In the genomic region with DNA sequence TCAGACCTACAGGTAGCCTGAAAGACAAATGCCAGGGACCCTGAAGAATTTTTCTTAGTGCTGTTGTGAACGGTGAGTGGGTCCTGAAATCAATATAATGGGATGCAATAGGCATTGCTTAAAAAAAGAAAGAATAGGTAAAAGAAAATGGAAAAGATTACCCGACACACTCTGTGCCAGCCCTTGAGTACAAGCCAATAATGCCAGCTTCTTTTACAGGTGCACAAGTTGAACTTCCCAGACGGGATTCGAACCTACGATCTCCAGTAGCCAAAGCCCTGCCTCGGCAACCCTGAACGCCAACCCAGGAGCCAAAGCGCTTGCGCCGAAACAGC, we compare ENCODE assay signal across 9 cellular contexts. TPM values are rescaled to one million over a fixed set of nuclear protein-coding genes. Genes with fewer than 3 reads are reported as not detected.
DNase-seq lines count a peak whose midpoint lies in the region; ATAC-seq, FAIRE-seq and TF ChIP-seq lines count a peak whose summit lies in the region.
"Had no signal": no experiment of that assay in that cellular context is flagged by ENCODE, and none has a peak within 500 bp of the region (broad histone marks: within the 10 kb centered on the region; RNA-seq: fewer than 3 reads in every experiment).

No MANE protein-coding gene starts in this region.

- H3K4me1 ChIP-seq in keratinocyte (ENCODE audit: control insufficient read depth, extremely low read depth, insufficient read depth, low read length) (no peaks in the 10 kb centered on the region), suprapubic skin (peaks cover 6% of the 10 kb centered on the region)

- dilution Hi-C loops in keratinocyte (cut with MboI; ENCODE audit: extremely low pct_ligation_motif_present, low sequenced_read_pairs): no loop called here

- H3K36me3 Mint-ChIP-seq in activated T-cell treated with anti-CD3 and anti-CD28 coated beads, Interleukin-2, amount 50 U/mL, for 4 hours (ENCODE audit: insufficient read depth): no peaks in the 10 kb centered on the region
- no peaks in the 10 kb centered on the region for H3K36me3 Mint-ChIP-seq in activated T-helper 17 cell treated with anti-CD3 and anti-CD28 coated beads, Interleukin-2, amount 50 U/mL, for 72 hours (ENCODE audit: low read depth)

- peak overlapping the region; percentile 93 for H3K4me3 Mint-ChIP-seq in activated T-cell treated with anti-CD3 and anti-CD28 coated beads, Interleukin-2, amount 50 U/mL, for 4 hours
- H3K4me3 Mint-ChIP-seq in activated T-helper 17 cell treated with anti-CD3 and anti-CD28 coated beads, Interleukin-2, amount 50 U/mL, for 72 hours: peak overlapping the region; percentile 88

- H3K36me3 ChIP-seq in keratinocyte (ENCODE audit: control insufficient read depth in 2 of 2, extremely low read depth in 1 of 2, insufficient read depth in 2 of 2, low read length in 2 of 2) (no peaks in the 10 kb centered on the region), suprapubic skin (no peaks in the 10 kb centered on the region)

- TF ChIP-seq CTCF in keratinocyte (optimal IDR thresholded peaks at IDR 0.05 in 1 of 3, IDR thresholded peaks at IDR 0.05 in 1 of 3, conservative IDR thresholded peaks at IDR 0.05 in 1 of 3; ENCODE audit: extremely low read depth in 1 of 3, insufficient read depth in 2 of 3, low read length in 3 of 3): no peak
- TF ChIP-seq CTCF in suprapubic skin (IDR thresholded peaks at IDR 0.05): no peak

- no peaks in the 10 kb centered on the region for H3K9me3 Mint-ChIP-seq in activated T-cell treated with anti-CD3 and anti-CD28 coated beads, Interleukin-2, amount 50 U/mL, for 4 hours
- H3K9me3 Mint-ChIP-seq in activated T-helper 17 cell treated with anti-CD3 and anti-CD28 coated beads, Interleukin-2, amount 50 U/mL, for 72 hours: no peaks in the 10 kb centered on the region

- peak; percentile 20 for FAIRE-seq in keratinocyte (lab: Jason Lieb, UNC)

- no peaks in the 10 kb centered on the region for H4K20me1 ChIP-seq in keratinocyte (ENCODE audit: control insufficient read depth, extremely low read depth, insufficient read depth, low read length)

- H3K4me3 ChIP-seq in keratinocyte (ENCODE audit: control insufficient read depth in 2 of 3, extremely low read depth in 1 of 3, insufficient read depth in 2 of 3, low read depth in 1 of 3, low read length in 3 of 3) (peak overlapping the region in 2 of 3 experiments; percentile 3 to 8), suprapubic skin (peak overlapping the region; percentile 57)

- WGBS in suprapubic skin: 46% methylated on average over 10 of the region's 10 CpGs

- H2AFZ ChIP-seq in keratinocyte (ENCODE audit: control insufficient read depth, low read length): peak overlapping the region; percentile 20

- no peaks in the 10 kb centered on the region for H3K27me3 Mint-ChIP-seq in activated T-cell treated with anti-CD3 and anti-CD28 coated beads, Interleukin-2, amount 50 U/mL, for 4 hours (ENCODE audit: low read depth)
- no peaks in the 10 kb centered on the region for H3K27me3 Mint-ChIP-seq in activated T-helper 17 cell treated with anti-CD3 and anti-CD28 coated beads, Interleukin-2, amount 50 U/mL, for 72 hours

- H3K27me3 ChIP-seq in keratinocyte (ENCODE audit: control insufficient read depth, extremely low read depth, insufficient read depth, low read length): no peaks in the 10 kb centered on the region
- H3K27me3 ChIP-seq in suprapubic skin: no peaks in the 10 kb centered on the region

- H3K4me2 ChIP-seq in keratinocyte (ENCODE audit: control insufficient read depth, extremely low read depth, insufficient read depth, low read depth, low read length): peak overlapping the region; percentile 49

- peak overlapping the region; percentile 93 for H3K27ac Mint-ChIP-seq in activated T-helper 17 cell treated with anti-CD3 and anti-CD28 coated beads, Interleukin-2, amount 50 U/mL, for 72 hours

- H3K9me1 ChIP-seq in keratinocyte (ENCODE audit: control insufficient read depth, extremely low read depth, insufficient read depth, low read length): no peaks in the 10 kb centered on the region

- no peak overlapping the region for H3K9ac ChIP-seq in keratinocyte (ENCODE audit: control insufficient read depth, extremely low read depth, insufficient read depth, low read length)

- DNase-seq in activated T-cell treated with anti-CD3 and anti-CD28 coated beads, Interleukin-2, amount 50 U/mL, for 4 hours: no peak
- DNase-seq in activated T-cell treated with anti-CD3 and anti-CD28 coated beads for 4 hours (no peak), keratinocyte (ENCODE audit: low read depth, low spot score) (no peak), suprapubic skin (ENCODE audit: low spot score in 2 of 2) (no peak), HuH-7 (ENCODE audit: low spot score) (no peak)

- peaks cover 15% of the 10 kb centered on the region for H3K4me1 Mint-ChIP-seq in activated T-cell treated with anti-CD3 and anti-CD28 coated beads, Interleukin-2, amount 50 U/mL, for 4 hours (ENCODE audit: low read depth)
- peaks cover 4% of the 10 kb centered on the region for H3K4me1 Mint-ChIP-seq in activated T-helper 17 cell treated with anti-CD3 and anti-CD28 coated beads, Interleukin-2, amount 50 U/mL, for 72 hours

- H3K27ac ChIP-seq in keratinocyte (ENCODE audit: control insufficient read depth, insufficient read depth, low read length) (no peak overlapping the region), suprapubic skin (no peak overlapping the region)

- no peaks in the 10 kb centered on the region for H3K79me2 ChIP-seq in keratinocyte (ENCODE audit: control insufficient read depth, insufficient read depth, low read length)

- no peak for TF ChIP-seq POLR2A in suprapubic skin (IDR thresholded peaks at IDR 0.05)

- no peak for ATAC-seq in activated T-cell treated with anti-CD3 and anti-CD28 coated beads, Interleukin-2, amount 50 U/mL, for 4 hours
- no peak for ATAC-seq in activated T-helper 17 cell treated with anti-CD3 and anti-CD28 coated beads, Interleukin-2, amount 50 U/mL, for 72 hours (replicated peaks)
- ATAC-seq in GM21737 (IDR thresholded peaks at IDR 0.05; ENCODE audit: unreplicated experiment): no peak
- no peak for ATAC-seq in HG03520 (IDR thresholded peaks at IDR 0.05; ENCODE audit: unreplicated experiment)

- H3K9me3 ChIP-seq in keratinocyte (ENCODE audit: control insufficient read depth, low read depth, low read length) (no peaks in the 10 kb centered on the region), suprapubic skin (no peaks in the 10 kb centered on the region)

- no peak for TF ChIP-seq EP300 in suprapubic skin (IDR thresholded peaks at IDR 0.05)

RNA-seq across cellular contexts. Expression of gene GLOD5, which starts 24.7 kb away (rescaled TPM):
- total RNA-seq in activated T-cell treated with anti-CD3 and anti-CD28 coated beads, Interleukin-2, amount 50 U/mL, for 4 hours: not detected
- not detected for total RNA-seq in activated T-helper 17 cell treated with anti-CD3 and anti-CD28 coated beads, Interleukin-2, amount 50 U/mL, for 72 hours
- polyA plus RNA-seq in keratinocyte: not detected in 3 replicates
- polyA plus RNA-seq in keratinocyte (2011; ENCODE audit: low read depth): not detected
- polyA plus RNA-seq in keratinocyte (2011; cell fraction: cytosol; rRNA removed): not detected in 2 replicates
- polyA plus RNA-seq in keratinocyte (2011; cell fraction: nucleus; rRNA removed): not detected in 2 replicates
- polyA plus RNA-seq in keratinocyte (2012; ENCODE audit: low replicate concordance): not detected in 2 replicates
- polyA minus RNA-seq in keratinocyte: not detected in 3 replicates
- not detected for polyA minus RNA-seq in keratinocyte (2011; cell fraction: cytosol; rRNA and poly(A)+ RNA removed)
- not detected in 2 replicates for polyA minus RNA-seq in keratinocyte (2011; cell fraction: nucleus; rRNA and poly(A)+ RNA removed)
- total RNA-seq in suprapubic skin: not detected
- total RNA-seq: sciatic nerve had no signal

RNA-seq across cellular contexts. Expression of gene SUV39H1, which starts 40.3 kb away (rescaled TPM):
- total RNA-seq in activated T-cell treated with anti-CD3 and anti-CD28 coated beads, Interleukin-2, amount 50 U/mL, for 4 hours: 10 to 100 TPM; 21.2 to 25.5 (median 23.2) TPM
- total RNA-seq in activated T-helper 17 cell treated with anti-CD3 and anti-CD28 coated beads, Interleukin-2, amount 50 U/mL, for 72 hours: 10 to 100 TPM; 24.2 to 30.5 TPM
- polyA plus RNA-seq in keratinocyte: 3.1 to 9.4 TPM (median 4.9 TPM) in 3 replicates
- 0.60 TPM for polyA plus RNA-seq in keratinocyte (2011; ENCODE audit: low read depth)
- polyA plus RNA-seq in keratinocyte (2011; cell fraction: cytosol; rRNA removed): 2.6 and 4.6 TPM in 2 replicates
- polyA plus RNA-seq in keratinocyte (2011; cell fraction: nucleus; rRNA removed): 6.5 and 8.2 TPM in 2 replicates
- polyA plus RNA-seq in keratinocyte (2012; ENCODE audit: low replicate concordance): 1.7 and 8.4 TPM in 2 replicates
- polyA minus RNA-seq in keratinocyte: 4.8 to 12.8 TPM (median 6.7 TPM) in 3 replicates
- 5.4 TPM for polyA minus RNA-seq in keratinocyte (2011; cell fraction: cytosol; rRNA and poly(A)+ RNA removed)
- 4.4 and 4.8 TPM in 2 replicates for polyA minus RNA-seq in keratinocyte (2011; cell fraction: nucleus; rRNA and poly(A)+ RNA removed)
- total RNA-seq in suprapubic skin: 10 to 100 TPM in 1 of 4 donors, 1 to 10 TPM in 3; 5.9 to 15.1 (median 8.7) TPM

RNA-seq across cellular contexts. Expression of gene GATA1, which starts 49.5 kb away (rescaled TPM):
- under 1 TPM; 0.27 to 0.40 (median 0.33) TPM for total RNA-seq in activated T-cell treated with anti-CD3 and anti-CD28 coated beads, Interleukin-2, amount 50 U/mL, for 4 hours
- not detected for total RNA-seq in activated T-helper 17 cell treated with anti-CD3 and anti-CD28 coated beads, Interleukin-2, amount 50 U/mL, for 72 hours
- not detected in 3 replicates for polyA plus RNA-seq in keratinocyte
- not detected for polyA plus RNA-seq in keratinocyte (2011; ENCODE audit: low read depth)
- polyA plus RNA-seq in keratinocyte (2011; cell fraction: cytosol; rRNA removed): not detected in 2 replicates
- polyA plus RNA-seq in keratinocyte (2011; cell fraction: nucleus; rRNA removed): not detected in 2 replicates
- not detected in 2 replicates for polyA plus RNA-seq in keratinocyte (2012; ENCODE audit: low replicate concordance)
- not detected in 3 replicates for polyA minus RNA-seq in keratinocyte
- not detected for polyA minus RNA-seq in keratinocyte (2011; cell fraction: cytosol; rRNA and poly(A)+ RNA removed)
- polyA minus RNA-seq in keratinocyte (2011; cell fraction: nucleus; rRNA and poly(A)+ RNA removed): not detected in 2 replicates
- not detected for total RNA-seq in suprapubic skin

RNA-seq across cellular contexts. Expression of gene WAS, which starts 53.2 kb away (rescaled TPM):
- total RNA-seq in activated T-cell treated with anti-CD3 and anti-CD28 coated beads, Interleukin-2, amount 50 U/mL, for 4 hours: 10 to 100 TPM; 83.3 to 86.5 (median 86.2) TPM
- total RNA-seq in activated T-helper 17 cell treated with anti-CD3 and anti-CD28 coated beads, Interleukin-2, amount 50 U/mL, for 72 hours: 100 to 1,000 TPM in 1 of 2 donors, 10 to 100 TPM in 1; 96.8 to 102 TPM
- 0.05 to 0.09 TPM (median 0.07 TPM) in 3 replicates for polyA plus RNA-seq in keratinocyte
- polyA plus RNA-seq in keratinocyte (2011; ENCODE audit: low read depth): 1.1 TPM
- 0.10 TPM in 1 of 2 replicates, not detected in the other for polyA plus RNA-seq in keratinocyte (2011; cell fraction: cytosol; rRNA removed)
- 0.61 and 1.6 TPM in 2 replicates for polyA plus RNA-seq in keratinocyte (2011; cell fraction: nucleus; rRNA removed)
- 0.16 and 0.17 TPM in 2 replicates for polyA plus RNA-seq in keratinocyte (2012; ENCODE audit: low replicate concordance)
- not detected in 3 replicates for polyA minus RNA-seq in keratinocyte
- polyA minus RNA-seq in keratinocyte (2011; cell fraction: cytosol; rRNA and poly(A)+ RNA removed): not detected
- polyA minus RNA-seq in keratinocyte (2011; cell fraction: nucleus; rRNA and poly(A)+ RNA removed): not detected in 2 replicates
- 1 to 10 TPM in 3 of 4 donors, under 1 TPM in 1; 0.68 to 5.2 (median 3.5) TPM for total RNA-seq in suprapubic skin
